Comparison of ENCODE assay signal across 8 cellular contexts in genomic region chr3:197224034-197224444, GRCh38.
A peak's percentile ranks its signal among the peaks of the same experiment; 100 is the strongest.
DNase-seq lines count a peak whose midpoint lies in the region; ATAC-seq, FAIRE-seq and TF ChIP-seq lines count a peak whose summit lies in the region.

No MANE protein-coding gene starts in this region.

- H3K4me3 Mint-ChIP-seq in brain: peak overlapping the region in 4 of 5 experiments; percentile 17 to 74 (median 38)

- no peak overlapping the region for H3K4me3 ChIP-seq in kidney epithelial cell (ENCODE audit: low read depth, low read length)

- no peaks in the 10 kb centered on the region for H3K27me3 ChIP-seq in kidney epithelial cell (ENCODE audit: control insufficient read depth, insufficient read depth, low read length)

- DNase-seq in AML-193 (lab: John Stamatoyannopoulos, UW) (peak; percentile 77 to 79), GM12892 (ENCODE audit: insufficient read length) (peak; percentile 25), NCI-H2227 treated with DMSO at 0.1 percent for 48 hours (lab: John Stamatoyannopoulos, UW) (peak; percentile 59), kidney epithelial cell (ENCODE audit: low read depth) (peak; percentile 16), urothelium cell line (ENCODE audit: low spot score) (peak; percentile 31)

- H3K36me3 Mint-ChIP-seq in brain: no peaks in the 10 kb centered on the region

- H3K36me3 ChIP-seq in kidney epithelial cell (ENCODE audit: control insufficient read depth, insufficient read depth, low read length): no peaks in the 10 kb centered on the region

- H3K9me3 Mint-ChIP-seq in brain: no peaks in the 10 kb centered on the region

- peak; percentile 84 to 91 for TF ChIP-seq CTCF in brain (conservative IDR thresholded peaks at IDR 0.05)
- TF ChIP-seq CTCF in kidney epithelial cell (IDR thresholded peaks at IDR 0.05; ENCODE audit: insufficient read depth, low read length, poor library complexity, severe bottlenecking): peak; percentile 50

- no peak for TF ChIP-seq POLR2A in GM12892 (IDR thresholded peaks at IDR 0.05; ENCODE audit: low read depth, low read length)

- H3K27me3 Mint-ChIP-seq in brain: no peaks in the 10 kb centered on the region

- peaks cover 69% of the 10 kb centered on the region for H3K4me1 Mint-ChIP-seq in brain

- FAIRE-seq in GM12892 (lab: Jason Lieb, UNC) (peak; percentile 42), urothelium cell line (lab: Jason Lieb, UNC) (no peak)

- peak overlapping the region in 2 of 5 experiments; percentile 53 to 64 for H3K27ac Mint-ChIP-seq in brain

- no peak for ATAC-seq in HG02885 (IDR thresholded peaks at IDR 0.05; ENCODE audit: poor library complexity, unreplicated experiment)
- no peak for ATAC-seq in HG02970 (IDR thresholded peaks at IDR 0.05; ENCODE audit: low FRiP score, unreplicated experiment)

Comparison
In these comparisons a context has a peak if more than half of its experiments do, and no peak if none do; other contexts are left out.
1. DNase-seq: peak in every context shown above with its lines; median percentile 78 in AML-193; 59 in NCI-H2227 treated with DMSO at 0.1 percent for 48 hours; 31 in urothelium cell line; 25 in GM12892; 16 in kidney epithelial cell.